9 cellular contexts compared by ENCODE assay signal in genomic region chr6:53301801-53302537, GRCh38. TPM values are rescaled to one million over a fixed set of nuclear protein-coding genes. Genes with fewer than 3 reads are reported as not detected.
A peak's percentile ranks its signal among the peaks of the same experiment; 100 is the strongest.
DNase-seq lines count a peak whose midpoint lies in the region; ATAC-seq and FAIRE-seq lines count a peak whose summit lies in the region.
"Had no signal": no experiment of that assay in that cellular context is flagged by ENCODE, and none has a peak within 500 bp of the region (broad histone marks: within the 10 kb centered on the region; RNA-seq: fewer than 3 reads in every experiment).

No MANE protein-coding gene starts in this region.

- peak overlapping the region; percentile 85 for H3K4me3 Mint-ChIP-seq in activated T-helper 17 cell treated with anti-CD3 and anti-CD28 coated beads, Interleukin-2, amount 50 U/mL, for 72 hours
- H3K4me3 Mint-ChIP-seq in immature natural killer cell = peak overlapping the region; percentile 66 to 85 (median 71)
- no peak overlapping the region for H3K4me3 Mint-ChIP-seq in stimulated activated memory B cell treated with anti-CD40 and anti-IgM and Interleukin-4, amounts not matched to agents 10 μg/mL and 1 μg/mL and 100 μg/mL, for 72 hours

- no peaks in the 10 kb centered on the region for H3K27me3 Mint-ChIP-seq in activated T-helper 17 cell treated with anti-CD3 and anti-CD28 coated beads, Interleukin-2, amount 50 U/mL, for 72 hours
- H3K27me3 Mint-ChIP-seq in immature natural killer cell (ENCODE audit: low read depth in 3 of 3) = peaks cover 0 to 3% (median 2%) of the 10 kb centered on the region in 3 donors
- H3K27me3 Mint-ChIP-seq in stimulated activated memory B cell treated with anti-CD40 and anti-IgM and Interleukin-4, amounts not matched to agents 10 μg/mL and 1 μg/mL and 100 μg/mL, for 72 hours = no peaks in the 10 kb centered on the region

- DNase-seq in NCI-H510A treated with DMSO at 0.1 percent for 48 hours (lab: John Stamatoyannopoulos, UW) = peak; percentile 71
- no peak for DNase-seq in NCI-H510A (lab: John Stamatoyannopoulos, UW)
- no peak for DNase-seq in immature natural killer cell
- DNase-seq in stimulated activated CD4-positive, alpha-beta T cell treated with anti-CD3 and anti-CD28 coated beads, Interleukin-12 subunit alpha, Interleukin-12 subunit beta, amount 100 ng/mL, for 4 hours = no peak
- DNase-seq in NCI-H2107 (lab: John Stamatoyannopoulos, UW) = no peak
- DNase-seq in urothelium cell line (ENCODE audit: low spot score) = no peak
- DNase-seq: NCI-H2029 had no signal

- H3K36me3 Mint-ChIP-seq in activated T-helper 17 cell treated with anti-CD3 and anti-CD28 coated beads, Interleukin-2, amount 50 U/mL, for 72 hours (ENCODE audit: low read depth) = peaks cover 5% of the 10 kb centered on the region
- H3K36me3 Mint-ChIP-seq in immature natural killer cell = no peaks in the 10 kb centered on the region
- no peaks in the 10 kb centered on the region for H3K36me3 Mint-ChIP-seq in stimulated activated memory B cell treated with anti-CD40 and anti-IgM and Interleukin-4, amounts not matched to agents 10 μg/mL and 1 μg/mL and 100 μg/mL, for 72 hours

- H3K27ac Mint-ChIP-seq in activated T-helper 17 cell treated with anti-CD3 and anti-CD28 coated beads, Interleukin-2, amount 50 U/mL, for 72 hours = peak overlapping the region; percentile 96
- peak overlapping the region; percentile 74 to 92 (median 86) for H3K27ac Mint-ChIP-seq in immature natural killer cell
- peak overlapping the region; percentile 73 for H3K27ac Mint-ChIP-seq in stimulated activated memory B cell treated with anti-CD40 and anti-IgM and Interleukin-4, amounts not matched to agents 10 μg/mL and 1 μg/mL and 100 μg/mL, for 72 hours

- FAIRE-seq in urothelium cell line (lab: Jason Lieb, UNC) = no peak

- no peak for ATAC-seq in activated T-helper 17 cell treated with anti-CD3 and anti-CD28 coated beads, Interleukin-2, amount 50 U/mL, for 72 hours (replicated peaks)
- no peak for ATAC-seq in stimulated activated memory B cell treated with anti-CD40 and anti-IgM and Interleukin-4, amounts not matched to agents 10 μg/mL and 1 μg/mL and 100 μg/mL, for 72 hours

- H3K4me1 Mint-ChIP-seq in activated T-helper 17 cell treated with anti-CD3 and anti-CD28 coated beads, Interleukin-2, amount 50 U/mL, for 72 hours = peaks cover 62% of the 10 kb centered on the region
- H3K4me1 Mint-ChIP-seq in immature natural killer cell = peaks cover 75 to 85% of the 10 kb centered on the region in 2 donors
- H3K4me1 Mint-ChIP-seq in stimulated activated memory B cell treated with anti-CD40 and anti-IgM and Interleukin-4, amounts not matched to agents 10 μg/mL and 1 μg/mL and 100 μg/mL, for 72 hours = peaks cover 86% of the 10 kb centered on the region

- no peaks in the 10 kb centered on the region for H3K9me3 Mint-ChIP-seq in activated T-helper 17 cell treated with anti-CD3 and anti-CD28 coated beads, Interleukin-2, amount 50 U/mL, for 72 hours
- H3K9me3 Mint-ChIP-seq in immature natural killer cell = no peaks in the 10 kb centered on the region
- no peaks in the 10 kb centered on the region for H3K9me3 Mint-ChIP-seq in stimulated activated memory B cell treated with anti-CD40 and anti-IgM and Interleukin-4, amounts not matched to agents 10 μg/mL and 1 μg/mL and 100 μg/mL, for 72 hours

RNA-seq across cellular contexts. Expression of gene ELOVL5, which starts 46.8 kb away (rescaled TPM):
- 100 to 1,000 TPM in 1 of 2 donors, 10 to 100 TPM in 1; 91.9 to 127 TPM for total RNA-seq in activated T-helper 17 cell treated with anti-CD3 and anti-CD28 coated beads, Interleukin-2, amount 50 U/mL, for 72 hours
- 10 to 100 TPM; 45.4 to 85.2 (median 63.0) TPM for polyA plus RNA-seq in immature natural killer cell
